Comparison of ENCODE assay signal across 8 cellular contexts in genomic region chr12:28191690-28192089, GRCh38.
A peak's percentile ranks its signal among the peaks of the same experiment; 100 is the strongest.
DNase-seq lines count a peak whose midpoint lies in the region; ATAC-seq and TF ChIP-seq lines count a peak whose summit lies in the region.

No MANE protein-coding gene starts in this region.

- no peaks in the 10 kb centered on the region for H3K27me3 ChIP-seq in WERI-Rb-1 (ENCODE audit: insufficient read depth, low read depth, severe bottlenecking)

- H3K4me3 ChIP-seq in WERI-Rb-1 (ENCODE audit: low read depth, low read length) (peak overlapping the region; percentile 95), retinal pigment epithelial cell (ENCODE audit: low read length) (peak overlapping the region; percentile 83)

- no peak for ATAC-seq in GM19452 (IDR thresholded peaks at IDR 0.05; ENCODE audit: unreplicated experiment)

- TF ChIP-seq CTCF in WERI-Rb-1 (IDR thresholded peaks at IDR 0.05; ENCODE audit: low read depth, low read length) (no peak), retinal pigment epithelial cell (conservative IDR thresholded peaks at IDR 0.05; ENCODE audit: low read depth, low read length) (no peak)

- no peak overlapping the region for H3K27ac ChIP-seq in WERI-Rb-1

- peaks cover 5% of the 10 kb centered on the region; the same call in 1 of the 2 replicates for H3K36me3 ChIP-seq in WERI-Rb-1

- no peaks in the 10 kb centered on the region for H3K9me3 ChIP-seq in WERI-Rb-1 (ENCODE audit: severe bottlenecking)

- peak; percentile 10 for DNase-seq in stimulated activated CD4-positive, alpha-beta T cell treated with anti-CD3 and anti-CD28 coated beads, Interleukin-4, amount 100 ng/mL, for 24 hours
- no peak for DNase-seq in stimulated activated CD4-positive, alpha-beta T cell treated with anti-CD3 and anti-CD28 coated beads, Interleukin-4, amount 100 ng/mL, for 4 hours
- DNase-seq in WERI-Rb-1 (no peak), fibroblast of peridontal ligament (ENCODE audit: extremely low read depth) (peak; percentile 40), retinal pigment epithelial cell (ENCODE audit: low read depth) (no peak), NCI-H146 (lab: John Stamatoyannopoulos, UW) (no peak), NCI-H146 treated with DMSO at 0.1 percent for 48 hours (lab: John Stamatoyannopoulos, UW; ENCODE audit: unreplicated experiment) (no peak)

Comparison
In these comparisons a context has a peak if more than half of its experiments do, and no peak if none do; other contexts are left out.
1. DNase-seq: peak in stimulated activated CD4-positive, alpha-beta T cell treated with anti-CD3 and anti-CD28 coated beads, Interleukin-4, amount 100 ng/mL, for 24 hours (single experiment) and fibroblast of peridontal ligament (single experiment); none in stimulated activated CD4-positive, alpha-beta T cell treated with anti-CD3 and anti-CD28 coated beads, Interleukin-4, amount 100 ng/mL, for 4 hours (0 of 2), WERI-Rb-1 (single experiment), retinal pigment epithelial cell (single experiment), NCI-H146 (single experiment) and NCI-H146 treated with DMSO at 0.1 percent for 48 hours (single experiment).